13 cellular contexts compared by ENCODE assay signal in the genomic region with DNA sequence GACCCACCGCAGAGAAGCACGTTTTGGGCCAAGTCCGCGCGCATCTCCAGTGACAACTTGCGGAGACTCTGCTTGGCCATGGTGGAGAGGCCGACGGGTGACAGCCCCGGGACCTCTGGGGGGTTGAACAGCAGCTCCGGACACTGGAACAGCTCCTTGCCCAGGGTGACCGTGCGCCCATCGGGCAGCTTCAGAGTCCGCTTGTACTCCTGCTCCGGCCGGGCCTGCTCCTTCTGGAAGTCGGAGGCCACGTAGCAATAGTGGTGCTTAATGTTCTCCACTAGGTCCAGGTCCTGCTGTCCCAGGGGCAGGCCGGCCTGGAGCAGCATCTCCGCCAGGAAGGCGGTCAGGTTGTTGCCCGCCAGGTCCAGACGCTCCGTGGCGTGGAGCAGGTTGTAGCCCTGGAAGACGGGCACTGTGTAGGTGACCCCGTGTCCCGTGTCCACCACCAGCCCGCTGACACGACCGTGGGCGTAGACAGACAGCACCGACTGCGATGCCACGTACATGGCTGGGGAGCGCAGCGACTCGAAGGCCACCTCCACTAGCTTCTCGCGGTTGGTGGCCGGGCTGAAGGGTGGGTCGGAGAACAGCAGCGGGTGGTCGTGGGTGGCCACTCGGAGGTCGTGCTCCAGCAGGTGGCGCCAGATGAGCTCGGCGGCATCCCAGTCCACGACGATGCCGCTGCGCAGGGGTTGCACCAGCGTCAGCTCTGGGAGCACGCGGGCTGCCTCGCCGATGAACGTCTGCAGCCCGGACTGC. TPM values are rescaled to one million over a fixed set of nuclear protein-coding genes. Genes with fewer than 3 reads are reported as not detected.
DNase-seq lines count a peak whose midpoint lies in the region; ATAC-seq and TF ChIP-seq lines count a peak whose summit lies in the region.
"Had no signal": no experiment of that assay in that cellular context is flagged by ENCODE, and none has a peak within 500 bp of the region (broad histone marks: within the 10 kb centered on the region; RNA-seq: fewer than 3 reads in every experiment).

No MANE protein-coding gene starts in this region.

- H3K9ac ChIP-seq in DND-41 (ENCODE audit: low read depth, low read length) (no peak overlapping the region), OCI-LY3 (ENCODE audit: low read length) (no peak overlapping the region)

- no peak overlapping the region for H2AFZ ChIP-seq in DND-41 (ENCODE audit: low read depth, low read length)
- no peak overlapping the region for H2AFZ ChIP-seq in OCI-LY3 (ENCODE audit: low read depth, low read length)

- H3K4me2 ChIP-seq in DND-41 (ENCODE audit: insufficient read depth, low read length) (no peak overlapping the region), OCI-LY3 (ENCODE audit: low read length) (no peak overlapping the region)

- H3K9me3 ChIP-seq in A673 (ENCODE audit: low read depth, low read length, poor library complexity, severe bottlenecking) (no peaks in the 10 kb centered on the region), DND-41 (ENCODE audit: insufficient read depth, low read length, severe bottlenecking) (no peaks in the 10 kb centered on the region), OCI-LY3 (ENCODE audit: insufficient read depth, low read length) (no peaks in the 10 kb centered on the region)

- DNase-seq in A673 (ENCODE audit: low spot score), result no peak
- DNase-seq in DND-41, result peak; percentile 35
- DNase-seq in iPS DF 19.7 (ENCODE audit: low read depth, low spot score), result peak; percentile 7
- DNase-seq in epidermal melanocyte (ENCODE audit: insufficient read length, low spot score), result no peak
- DNase-seq in mesenteric fat pad (ENCODE audit: low spot score), result no peak
- DNase-seq in HPDE6-E6E7 (ENCODE audit: extremely low spot score), result no peak
- DNase-seq: CD8-positive, alpha-beta T cell; NCI-H1694 had no signal

- ATAC-seq in DND-41 (ENCODE audit: insufficient read depth, low read depth), result no peak
- ATAC-seq: CD8-positive, alpha-beta T cell had no signal

- POLR2A ChIA-PET in A673 (lab: Charles Lee; ENCODE audit: low non-redundant PET), result no interaction called here

- CTCF ChIA-PET in A673 (lab: Charles Lee), result interaction anchor here (1.1 kb wide), 1 partner anchor 117 kb away, joined by 5 read pairs; no protein-coding TSS in a partner anchor

- no peaks in the 10 kb centered on the region for H3K36me3 ChIP-seq in A673 (ENCODE audit: insufficient read depth, low read length, poor library complexity, severe bottlenecking)
- no peaks in the 10 kb centered on the region for H3K36me3 ChIP-seq in DND-41 (ENCODE audit: insufficient read depth, low read length)
- H3K36me3 ChIP-seq in OCI-LY3 (replicated peaks; ENCODE audit: low read depth, low read length), result no peaks in the 10 kb centered on the region

- H4K20me1 ChIP-seq in DND-41 (ENCODE audit: insufficient read depth, low read length) (no peaks in the 10 kb centered on the region), OCI-LY3 (ENCODE audit: insufficient read depth, low read length) (no peaks in the 10 kb centered on the region)

- no peak overlapping the region for H3K4me3 ChIP-seq in A673 (ENCODE audit: low read depth, low read length, poor library complexity, severe bottlenecking)
- no peak overlapping the region for H3K4me3 ChIP-seq in DND-41 (ENCODE audit: low read depth in 1 of 2, low read length in 2 of 2)
- H3K4me3 ChIP-seq in OCI-LY3 (ENCODE audit: low read length), result no peak overlapping the region
- H3K4me3 ChIP-seq: SK-N-MC had no signal

- H3K27ac ChIP-seq in A673 (ENCODE audit: low read depth, low read length, poor library complexity, severe bottlenecking) (no peak overlapping the region), DND-41 (ENCODE audit: low read length) (no peak overlapping the region), OCI-LY3 (ENCODE audit: low read length) (no peak overlapping the region)
- H3K27ac ChIP-seq: SK-N-MC had no signal

- intact Hi-C loops in A673 (cut with micrococcal nuclease; ENCODE audit: unreplicated experiment), result no loop called here

- TF ChIP-seq CTCF in A673 (conservative IDR thresholded peaks at IDR 0.05; ENCODE audit: low read depth, low read length), result peak; percentile 58
- peak; percentile 72 for TF ChIP-seq CTCF in DND-41 (IDR thresholded peaks at IDR 0.05; ENCODE audit: borderline replicate concordance, extremely low read depth, low read length, poor library complexity, severe bottlenecking)
- TF ChIP-seq CTCF in OCI-LY3 (IDR thresholded peaks at IDR 0.05; ENCODE audit: low read depth, low read length), result peak; percentile 28; the same call in 1 of the 2 replicates

- H3K27me3 ChIP-seq in A673 (replicated peaks; ENCODE audit: insufficient read depth, low read depth, low read length, poor library complexity), result no peaks in the 10 kb centered on the region
- no peaks in the 10 kb centered on the region for H3K27me3 ChIP-seq in DND-41 (ENCODE audit: insufficient read depth, low read length, poor library complexity)
- no peaks in the 10 kb centered on the region for H3K27me3 ChIP-seq in OCI-LY3 (ENCODE audit: low read depth, low read length)

- H3K4me1 ChIP-seq in A673 (ENCODE audit: insufficient read depth, low read length, poor library complexity, severe bottlenecking) (peaks cover 6% of the 10 kb centered on the region), DND-41 (ENCODE audit: insufficient read depth, low read length) (peaks cover 32% of the 10 kb centered on the region), OCI-LY3 (ENCODE audit: low read length) (no peaks in the 10 kb centered on the region)

- H3K79me2 ChIP-seq in DND-41 (ENCODE audit: insufficient read depth, low read length) (no peaks in the 10 kb centered on the region), OCI-LY3 (ENCODE audit: low read length) (no peaks in the 10 kb centered on the region)

- no TSS peak for BruUV-seq in A673 (replicated peaks; lab: Mats Ljungman, UMichigan)

RNA-seq across cellular contexts. Expression of gene ACTL9, which starts 0.7 kb away (rescaled TPM):
- total RNA-seq in A673 (2021), result not detected in 2 replicates
- total RNA-seq in mesenteric fat pad, result not detected
- total RNA-seq: activated T-helper 2 cell treated with anti-CD3 and anti-CD28 coated beads, Interferon-gamma antibody, Interleukin-2, Interleukin-4, amounts not matched to agents 10 μg/mL and 5 μg/mL and 100 μg/mL, durations not matched to agents 14 hours and 24 hours and 36 hours; CD8-positive, alpha-beta T cell; frontal cortex; right cardiac atrium had no signal

RNA-seq across cellular contexts. Expression of gene OR2Z1, which starts 23.6 kb away (rescaled TPM):
- not detected in 2 replicates for total RNA-seq in A673 (2021)
- not detected for total RNA-seq in mesenteric fat pad
- total RNA-seq: activated T-helper 2 cell treated with anti-CD3 and anti-CD28 coated beads, Interferon-gamma antibody, Interleukin-2, Interleukin-4, amounts not matched to agents 10 μg/mL and 5 μg/mL and 100 μg/mL, durations not matched to agents 14 hours and 24 hours and 36 hours; CD8-positive, alpha-beta T cell; frontal cortex; right cardiac atrium had no signal

Comparison
In these comparisons a context has a peak if more than half of its experiments do, and no peak if none do; other contexts are left out.
1. DNase-seq: peak in DND-41 (single experiment) and iPS DF 19.7 (single experiment); none in A673 (single experiment), epidermal melanocyte (single experiment), mesenteric fat pad (single experiment) and HPDE6-E6E7 (single experiment).
2. Peak in every context shown above with its lines, with median percentiles within 50 percentile points of each other: CTCF ChIP-seq.